In the genomic region with DNA sequence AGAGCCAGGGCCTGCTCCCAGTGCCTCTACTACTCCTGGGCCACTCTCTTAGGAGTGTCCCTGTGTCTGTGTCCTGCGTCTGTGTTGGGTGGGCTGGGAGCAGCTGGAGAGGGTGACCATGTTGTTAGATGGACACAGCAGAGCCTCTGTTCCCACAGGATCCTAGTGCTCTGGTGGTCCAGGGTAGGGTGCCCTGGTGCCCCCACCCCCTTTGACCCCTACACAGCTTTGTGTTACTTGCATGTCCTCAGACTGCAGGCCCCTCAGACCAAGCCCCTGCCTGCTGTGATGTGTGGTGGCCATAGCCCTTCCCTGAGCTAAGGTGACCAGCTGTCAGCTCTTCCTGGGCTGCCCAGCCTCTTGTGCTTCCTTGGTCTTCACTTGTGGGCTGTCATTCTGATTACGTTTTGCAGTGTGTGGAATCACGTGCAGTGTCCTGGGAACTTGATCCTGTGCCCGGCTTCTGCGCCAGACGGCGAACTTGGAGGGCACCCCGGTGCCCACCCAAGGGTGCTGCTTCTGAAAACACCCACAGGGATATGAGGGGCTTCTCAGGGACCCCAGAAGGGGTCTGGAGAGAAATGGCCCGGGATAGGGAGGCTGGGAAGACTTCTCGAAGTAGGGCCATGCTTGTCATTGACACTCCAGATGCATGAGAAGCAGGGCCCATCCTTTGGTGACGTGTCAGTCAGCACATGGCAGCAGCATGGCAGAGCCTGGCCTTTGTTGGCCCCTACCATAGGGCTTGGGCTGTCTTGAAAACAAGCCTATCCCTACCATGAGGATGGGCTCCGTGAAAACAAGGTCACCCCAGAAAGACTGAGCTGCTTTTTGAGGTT, we compare ENCODE assay signal across 9 cellular contexts. TPM values are rescaled to one million over a fixed set of nuclear protein-coding genes. Genes with fewer than 3 reads are reported as not detected.
DNase-seq lines count a peak whose midpoint lies in the region; ATAC-seq, FAIRE-seq and TF ChIP-seq lines count a peak whose summit lies in the region.
"Had no signal": no experiment of that assay in that cellular context is flagged by ENCODE, and none has a peak within 500 bp of the region (broad histone marks: within the 10 kb centered on the region; RNA-seq: fewer than 3 reads in every experiment).

No MANE protein-coding gene starts in this region.

- H3K4me1 ChIP-seq in GM23248 (ENCODE audit: insufficient read depth) (peaks cover 7% of the 10 kb centered on the region), heart left ventricle (peaks cover 10 to 67% (median 40%) of the 10 kb centered on the region in 12 donors), gastrocnemius medialis (peaks cover 20 to 27% of the 10 kb centered on the region in 2 donors)

- no peaks in the 10 kb centered on the region for H3K9me2 ChIP-seq in GM23248 (ENCODE audit: insufficient read depth)

- no peaks in the 10 kb centered on the region for H3F3A ChIP-seq in GM23248 (ENCODE audit: insufficient read depth)

- no peak for FAIRE-seq in GM12891 (lab: Jason Lieb, UNC)

- peak overlapping the region; percentile 81 for H3K27ac ChIP-seq in GM23248
- peak overlapping the region; percentile 81 to 99 (median 95) for H3K27ac ChIP-seq in heart left ventricle
- H3K27ac ChIP-seq in gastrocnemius medialis: peak overlapping the region; percentile 91 to 99 (median 98)

- H3K9me3 ChIP-seq in GM23248 (ENCODE audit: low read depth) (no peaks in the 10 kb centered on the region), heart left ventricle (no peaks in the 10 kb centered on the region), gastrocnemius medialis (no peaks in the 10 kb centered on the region)

- peak; percentile 1 to 34 (median 18) for ATAC-seq in heart left ventricle
- ATAC-seq in gastrocnemius medialis: peak in 1 of 2 donors; percentile 6

- H3K36me3 ChIP-seq in GM23248 (ENCODE audit: low read depth): no peaks in the 10 kb centered on the region
- H3K36me3 ChIP-seq in heart left ventricle: peaks cover 0 to 10% (median 0%) of the 10 kb centered on the region in 9 donors
- H3K36me3 ChIP-seq in gastrocnemius medialis: no peaks in the 10 kb centered on the region

- H3K4me2 ChIP-seq in GM23248 (ENCODE audit: unreplicated experiment): peak overlapping the region; percentile 80

- H3K27me3 ChIP-seq in GM23248 (replicated peaks; ENCODE audit: insufficient read depth): no peaks in the 10 kb centered on the region
- H3K27me3 ChIP-seq in heart left ventricle: peaks cover 0 to 4% (median 0%) of the 10 kb centered on the region in 9 donors
- H3K27me3 ChIP-seq in gastrocnemius medialis: no peaks in the 10 kb centered on the region

- intact Hi-C loops in heart left ventricle (cut with DNase I): loop anchor here in 4 of 10 donors (5.0 to 10.0 kb wide), 3 partner anchors 60 to 92 kb away; partner anchors contain the start of genes DGCR8 (in 3 of the 4), RANBP1 (in 2 of the 4) and TRMT2A (in 2 of the 4)
- intact Hi-C loops in gastrocnemius medialis (cut with DNase I; ENCODE audit: low total_unique reads): loop anchor here (5.0 kb wide), 3 partner anchors 95 to 165 kb away; partner anchors contain the start of genes RANBP1, TRMT2A and ZDHHC8
- intact Hi-C loops in lower leg skin (cut with DNase I; ENCODE audit: low total_unique reads): no loop called here

- no peak for TF ChIP-seq POLR2A in heart left ventricle (IDR thresholded peaks at IDR 0.05)
- TF ChIP-seq POLR2A in gastrocnemius medialis (IDR thresholded peaks at IDR 0.05): no peak
- no peak for TF ChIP-seq POLR2A in lower leg skin (IDR thresholded peaks at IDR 0.05)
- no peak for TF ChIP-seq POLR2A in GM12891 (IDR thresholded peaks at IDR 0.05; ENCODE audit: low read depth, low read length)

- H3K4me3 ChIP-seq in GM23248 (peak overlapping the region; percentile 87), WI38 (ENCODE audit: low read depth, low read length) (peak overlapping the region; percentile 78), heart left ventricle (peak overlapping the region in 10 of 12 donors; percentile 81 to 99 (median 98)), gastrocnemius medialis (peak overlapping the region; percentile 77 to 98 (median 92)), lower leg skin (ENCODE audit: low read depth, poor library complexity, severe bottlenecking) (no peak overlapping the region)

- DNase-seq in GM23248 (no peak), heart left ventricle (peak in 3 of 5 donors; percentile 24 to 57 (median 47)), gastrocnemius medialis (no peak), lower leg skin (ENCODE audit: low spot score in 2 of 2) (no peak), NCI-H748 (lab: John Stamatoyannopoulos, UW; ENCODE audit: unreplicated experiment) (no peak), GM12891 (ENCODE audit: insufficient read length, low spot score) (no peak)
- no peak for DNase-seq in activated effector memory CD4-positive, alpha-beta T cell treated with anti-CD3 and anti-CD28 coated beads, Interleukin-2, amount 50 U/mL, for 16 hours
- DNase-seq: NCI-H2171 had no signal

- peaks cover 65% of the 10 kb centered on the region for H3K79me2 ChIP-seq in GM23248 (ENCODE audit: insufficient read depth)

- H4K20me1 ChIP-seq in GM23248 (ENCODE audit: insufficient read depth): no peaks in the 10 kb centered on the region

- H3K9ac ChIP-seq in GM23248: peak overlapping the region; percentile 97

- no peak for TF ChIP-seq CTCF in WI38 (IDR thresholded peaks at IDR 0.05; ENCODE audit: low read depth, low read length)
- no peak for TF ChIP-seq CTCF in heart left ventricle (IDR thresholded peaks at IDR 0.05)
- no peak for TF ChIP-seq CTCF in gastrocnemius medialis (IDR thresholded peaks at IDR 0.05 in 4 of 5, conservative IDR thresholded peaks at IDR 0.05 in 1 of 5)
- TF ChIP-seq CTCF in lower leg skin (IDR thresholded peaks at IDR 0.05): no peak

- 80 to 81% methylated on average over 11 to 12 of the region's 12 CpGs for WGBS in GM23248 (ENCODE audit: low coverage in 1 of 2, low lambda C conversion rate in 2 of 2, missing lambda C conversion rate in 2 of 2), 2 experiments
- 51 to 68% (median 61%) methylated on average over 12 of the region's 12 CpGs for WGBS in heart left ventricle, 4 donors
- 82 to 87% methylated on average over 12 of the region's 12 CpGs for WGBS in lower leg skin, 2 donors

- in situ Hi-C loops in GM23248 (cut with MboI) (no loop called here), gastrocnemius medialis (cut with MboI; ENCODE audit: low sequenced_read_pairs in 4 of 4) (no loop called here)

- no peak overlapping the region for H2AFZ ChIP-seq in GM23248

TF ChIP-seq in GM12891, 5 proteins besides CTCF, POLR2A, EP300 and RAD21:
- TF ChIP-seq POU2F2 (IDR thresholded peaks at IDR 0.05; ENCODE audit: low read depth, low read length) (no peak), SPI1 (IDR thresholded peaks at IDR 0.05; ENCODE audit: low read depth, low read length) (no peak), POLR2AphosphoS5 (IDR thresholded peaks at IDR 0.05; ENCODE audit: low read depth, low read length) (no peak), PAX5 (IDR thresholded peaks at IDR 0.05; ENCODE audit: insufficient read depth, low read length, severe bottlenecking) (no peak)

RNA-seq across cellular contexts. Expression of gene TANGO2, which starts 1.5 kb away (rescaled TPM):
- 41.9 and 45.0 TPM in 2 replicates for total RNA-seq in GM23248 (2014; rRNA removed; shearing (Covaris generic))
- polyA plus RNA-seq in GM23248 (2016; fragmentation: Nextera tagmentation; extraction: Ambion mirVana) (27.3 and 33.5 TPM in 2 replicates), heart left ventricle (10 to 100 TPM; 51.3 to 63.0 TPM)
- total RNA-seq in heart left ventricle (100 to 1,000 TPM in 3 of 9 donors, 10 to 100 TPM in 6; 55.6 to 341 (median 83.7) TPM), gastrocnemius medialis (100 to 1,000 TPM in 1 of 4 donors, 10 to 100 TPM in 3; 43.0 to 115 (median 52.5) TPM), lower leg skin (10 to 100 TPM; 12.4 to 36.1 (median 19.8) TPM)
- 11.5 TPM for polyA plus RNA-seq in GM12891 (2012; ENCODE audit: low read depth, missing spikeins)

RNA-seq across cellular contexts. Expression of gene ARVCF, which starts 5.8 kb away (rescaled TPM):
- total RNA-seq in GM23248 (2014; rRNA removed; shearing (Covaris generic)): 4.0 and 7.5 TPM in 2 replicates
- 1.1 and 1.2 TPM in 2 replicates for polyA plus RNA-seq in GM23248 (2016; fragmentation: Nextera tagmentation; extraction: Ambion mirVana)
- 10 to 100 TPM; 21.2 to 46.6 (median 33.3) TPM for total RNA-seq in heart left ventricle
- 10 to 100 TPM; 33.0 to 39.2 TPM for polyA plus RNA-seq in heart left ventricle
- 10 to 100 TPM in 3 of 4 donors, 1 to 10 TPM in 1; 6.9 to 19.6 (median 18.0) TPM for total RNA-seq in gastrocnemius medialis
- total RNA-seq in lower leg skin: 10 to 100 TPM; 25.2 to 53.7 (median 38.1) TPM
- 0.37 TPM for polyA plus RNA-seq in GM12891 (2012; ENCODE audit: low read depth, missing spikeins)

RNA-seq across cellular contexts. Expression of gene DGCR8, which starts 57.6 kb away (rescaled TPM):
- 24.9 and 28.7 TPM in 2 replicates for total RNA-seq in GM23248 (2014; rRNA removed; shearing (Covaris generic))
- polyA plus RNA-seq in GM23248 (2016; fragmentation: Nextera tagmentation; extraction: Ambion mirVana) (14.0 and 14.2 TPM in 2 replicates), heart left ventricle (10 to 100 TPM in 1 of 2 donors, 1 to 10 TPM in 1; 9.9 to 14.5 TPM)
- total RNA-seq in heart left ventricle (10 to 100 TPM in 8 of 9 donors, 1 to 10 TPM in 1; 8.8 to 22.1 (median 13.0) TPM), gastrocnemius medialis (10 to 100 TPM in 2 of 4 donors, 1 to 10 TPM in 2; 5.2 to 16.5 (median 11.2) TPM), lower leg skin (10 to 100 TPM; 14.8 to 28.2 (median 21.8) TPM)
- polyA plus RNA-seq in GM12891 (2012; ENCODE audit: low read depth, missing spikeins): 13.9 TPM

Comparison
In these comparisons a context has a peak if more than half of its experiments do, and no peak if none do; other contexts are left out.
1. DNase-seq: peak in heart left ventricle (3 of 5); none in GM23248 (single experiment), gastrocnemius medialis (0 of 2), lower leg skin (0 of 2), activated effector memory CD4-positive, alpha-beta T cell treated with anti-CD3 and anti-CD28 coated beads, Interleukin-2, amount 50 U/mL, for 16 hours (single experiment), NCI-H748 (single experiment) and GM12891 (single experiment).
2. Peak in every context shown above with its lines, with median percentiles within 50 percentile points of each other: H3K27ac ChIP-seq.